ENCODE assay signal across 1 cellular context in genomic region chr16:47143677-47144558, GRCh38.
A peak's percentile ranks its signal among the peaks of the same experiment; 100 is the strongest.
TF ChIP-seq lines count a peak whose summit lies in the region.

NETO2 (minus strand) TSS chr16:47143945; CDS start chr16:47143612, 333 bp downstream.

TF ChIP-seq in K562, 482 proteins besides CTCF, POLR2A, EP300 and RAD21 (continued from another document and continues in another):
- no peak for TF ChIP-seq NEUROD1 (IDR thresholded peaks at IDR 0.05; ENCODE audit: borderline replicate concordance, low read depth, low read length, partially characterized antibody)
- no peak for TF ChIP-seq TEAD1 (CRISPR knock-in tag; IDR thresholded peaks at IDR 0.05)
- no peak for TF ChIP-seq RBM39 (optimal IDR thresholded peaks at IDR 0.05; ENCODE audit: low read depth, low read length)
- TF ChIP-seq PCBP2 (IDR thresholded peaks at IDR 0.05; ENCODE audit: low read depth, low read length, poor library complexity, severe bottlenecking): no peak
- peak; percentile 78; the same call in 1 of the 2 replicates for TF ChIP-seq ZNF644 (tag; IDR thresholded peaks at IDR 0.05; ENCODE audit: low read depth)
- TF ChIP-seq ZNF431 (CRISPR knock-in tag; IDR thresholded peaks at IDR 0.05): no peak
- TF ChIP-seq HINFP (tag; conservative IDR thresholded peaks at IDR 0.05; ENCODE audit: low read depth): no peak
- no peak for TF ChIP-seq MNT (conservative IDR thresholded peaks at IDR 0.05)
- TF ChIP-seq PML (IDR thresholded peaks at IDR 0.05; ENCODE audit: low read length): no peak
- no peak for TF ChIP-seq RERE (CRISPR knock-in tag; IDR thresholded peaks at IDR 0.05; ENCODE audit: borderline replicate concordance)
- TF ChIP-seq TARDBP (IDR thresholded peaks at IDR 0.05): no peak
- no peak for TF ChIP-seq TSC22D4 (tag; IDR thresholded peaks at IDR 0.05)
- no peak for TF ChIP-seq CCAR2 (IDR thresholded peaks at IDR 0.05; ENCODE audit: low read depth, low read length)
- no peak for TF ChIP-seq NR2C1 (IDR thresholded peaks at IDR 0.05)
- TF ChIP-seq NR2C1 (tag; IDR thresholded peaks at IDR 0.05): no peak
- no peak for TF ChIP-seq SMAD3 (CRISPR knock-in tag; conservative IDR thresholded peaks at IDR 0.05)
- peak; percentile 85 for TF ChIP-seq POLR2G (IDR thresholded peaks at IDR 0.05; ENCODE audit: low read depth, low read length)
- no peak for TF ChIP-seq MYNN (IDR thresholded peaks at IDR 0.05)
- TF ChIP-seq MYNN (CRISPR knock-in tag; IDR thresholded peaks at IDR 0.05): no peak
- no peak for TF ChIP-seq KLF16 (IDR thresholded peaks at IDR 0.05)
- no peak for TF ChIP-seq CLOCK (CRISPR knock-in tag; IDR thresholded peaks at IDR 0.05; ENCODE audit: borderline replicate concordance)
- TF ChIP-seq ZBTB49 (CRISPR knock-in tag; IDR thresholded peaks at IDR 0.05; ENCODE audit: borderline replicate concordance): no peak
- TF ChIP-seq NCOA1 (IDR thresholded peaks at IDR 0.05; ENCODE audit: low read depth): no peak
- TF ChIP-seq EHMT2 (IDR thresholded peaks at IDR 0.05): no peak
- TF ChIP-seq CXXC5 (CRISPR knock-in tag; IDR thresholded peaks at IDR 0.05): peak; percentile 58
- no peak for TF ChIP-seq ZFP91 (CRISPR knock-in tag; IDR thresholded peaks at IDR 0.05)
- no peak for TF ChIP-seq C11orf30 (IDR thresholded peaks at IDR 0.05; ENCODE audit: low read depth)
- no peak for TF ChIP-seq PURB (CRISPR knock-in tag; IDR thresholded peaks at IDR 0.05; ENCODE audit: low read depth)
- no peak for TF ChIP-seq E2F5 (CRISPR knock-in tag; IDR thresholded peaks at IDR 0.05)
- no peak for TF ChIP-seq SPI1 (IDR thresholded peaks at IDR 0.05; ENCODE audit: borderline replicate concordance, low read depth, low read length)
- TF ChIP-seq GTF2F1 (IDR thresholded peaks at IDR 0.05; ENCODE audit: low read depth, low read length): peak; percentile 57; the same call in 1 of the 2 replicates
- no peak for TF ChIP-seq ZZZ3 (IDR thresholded peaks at IDR 0.05)
- no peak for TF ChIP-seq E2F3 (CRISPR knock-in tag; IDR thresholded peaks at IDR 0.05)
- no peak for TF ChIP-seq ADNP (tag; IDR thresholded peaks at IDR 0.05)
- no peak for TF ChIP-seq SMARCC2 (IDR thresholded peaks at IDR 0.05; ENCODE audit: low read depth)
- TF ChIP-seq NR4A1 (CRISPR knock-in tag; IDR thresholded peaks at IDR 0.05): no peak
- TF ChIP-seq NR4A1 (tag; IDR thresholded peaks at IDR 0.05): peak; percentile 72
- no peak for TF ChIP-seq ZNF354B (CRISPR knock-in tag; IDR thresholded peaks at IDR 0.05)
- TF ChIP-seq ZNF778 (CRISPR knock-in tag; IDR thresholded peaks at IDR 0.05): no peak
- no peak for TF ChIP-seq ZNF696 (CRISPR knock-in tag; conservative IDR thresholded peaks at IDR 0.05)
- TF ChIP-seq DEAF1 (CRISPR knock-in tag; IDR thresholded peaks at IDR 0.05): no peak
- no peak for TF ChIP-seq TAF9B (IDR thresholded peaks at IDR 0.05; ENCODE audit: partially characterized antibody)
- TF ChIP-seq CBX8 (IDR thresholded peaks at IDR 0.05; ENCODE audit: borderline replicate concordance, extremely low read depth, low read depth, low read length, poor library complexity, severe bottlenecking): no peak
- TF ChIP-seq HNRNPLL (IDR thresholded peaks at IDR 0.05; ENCODE audit: low read depth, low read length, poor library complexity, severe bottlenecking): no peak
- TF ChIP-seq ZNF707 (CRISPR knock-in tag; conservative IDR thresholded peaks at IDR 0.05): no peak
- TF ChIP-seq FOXJ3 (CRISPR knock-in tag; IDR thresholded peaks at IDR 0.05): no peak
- 0 out of 2 replicates have a peak, but pooled peaks have one; percentile 7 for TF ChIP-seq SMAD4 (CRISPR knock-in tag; conservative IDR thresholded peaks at IDR 0.05)
- peak; percentile 53; the same call in 1 of the 2 replicates for TF ChIP-seq NCOA6 (IDR thresholded peaks at IDR 0.05)
- TF ChIP-seq RFX5 (IDR thresholded peaks at IDR 0.05; ENCODE audit: low read depth, low read length): no peak
- TF ChIP-seq RB1 (IDR thresholded peaks at IDR 0.05; ENCODE audit: low read depth): peak; percentile 51
- no peak for TF ChIP-seq RBM17 (IDR thresholded peaks at IDR 0.05; ENCODE audit: borderline replicate concordance, low read depth, low read length)
- no peak for TF ChIP-seq CREM (IDR thresholded peaks at IDR 0.05; ENCODE audit: low read depth)
- TF ChIP-seq TEAD2 (tag; IDR thresholded peaks at IDR 0.05): no peak
- no peak for TF ChIP-seq SMARCB1 (IDR thresholded peaks at IDR 0.05; ENCODE audit: insufficient read length, low read depth)
- TF ChIP-seq NUFIP1 (IDR thresholded peaks at IDR 0.05; ENCODE audit: partially characterized antibody): no peak
- no peak for TF ChIP-seq ZNF717 (CRISPR knock-in tag; IDR thresholded peaks at IDR 0.05)
- no peak for TF ChIP-seq PTTG1 (tag; IDR thresholded peaks at IDR 0.05; ENCODE audit: low read depth)
- TF ChIP-seq HNRNPUL1 (IDR thresholded peaks at IDR 0.05; ENCODE audit: low read length): no peak
- TF ChIP-seq SMARCA5 (IDR thresholded peaks at IDR 0.05): no peak
- TF ChIP-seq ESRRA (IDR thresholded peaks at IDR 0.05; ENCODE audit: borderline replicate concordance, low read depth): no peak
- TF ChIP-seq NCOR1 (IDR thresholded peaks at IDR 0.05): no peak
